In genomic region chr1:56160916-56161315, GRCh38 we compare ENCODE assay signal across 28 cellular contexts.
"Had no signal": no experiment of that assay in that cellular context is flagged by ENCODE, and none has a peak within 500 bp of the region (broad histone marks: within the 10 kb centered on the region; RNA-seq: fewer than 3 reads in every experiment).

No MANE protein-coding gene starts in this region.

- DNase-seq: activated B cell treated with CpG ODN at 0.5 μM for 24 hours; activated CD4-positive, alpha-beta T cell treated with anti-CD3 and anti-CD28 coated beads for 48 hours; activated CD4-positive, alpha-beta T cell treated with anti-CD3 and anti-CD28 coated beads, Interleukin-2, amount 50 U/mL, for 1 hour; activated CD4-positive, alpha-beta T cell treated with anti-CD3 and anti-CD28 coated beads, Interleukin-2, amount 50 U/mL, for 48 hours; activated CD8-positive, alpha-beta memory T cell treated with anti-CD3 and anti-CD28 coated beads for 24 hours; activated CD8-positive, alpha-beta T cell treated with anti-CD3 and anti-CD28 coated beads for 36 hours; activated effector memory CD4-positive, alpha-beta T cell treated with Interleukin-2 at 50 U/mL for 16 hours; activated gamma-delta T cell treated with Interleukin-2 at 50 U/mL for 16 hours; activated naive CD4-positive, alpha-beta T cell treated with anti-CD3 and anti-CD28 coated beads, Interleukin-2, amount 50 U/mL, for 16 hours; activated naive CD4-positive, alpha-beta T cell treated with Interleukin-2 at 50 U/mL for 16 hours; activated T-cell treated with anti-CD3 and anti-CD28 coated beads, Interleukin-2, amount 50 U/mL, for 4 hours; amniotic stem cell; anterior cingulate cortex; body of pancreas; central memory CD4-positive, alpha-beta T cell; cerebellar nuclear complex; colonic mucosa; effector CD8-positive, alpha-beta T cell; esophagus squamous epithelium; foreskin melanocyte; T-cell; T-helper 17 cell; T1000; WERI-Rb-1 had no signal

- H3K36me3 ChIP-seq: colonic mucosa, esophagus squamous epithelium, gastroesophageal sphincter, WERI-Rb-1 had no signal

- H3K27me3 ChIP-seq: body of pancreas, colonic mucosa, esophagus squamous epithelium, gastroesophageal sphincter had no signal

- H3K27ac ChIP-seq: body of pancreas, colonic mucosa, epithelial cell of prostate, esophagus squamous epithelium, gastroesophageal sphincter, WERI-Rb-1 had no signal

- H3K4me3 ChIP-seq: body of pancreas, colonic mucosa, esophagus squamous epithelium, gastroesophageal sphincter had no signal

- ATAC-seq: activated CD4-positive, CD25-positive, alpha-beta regulatory T cell treated with anti-CD3 and anti-CD28 coated beads, Interleukin-2, amount 50 U/mL, for 24 hours; activated CD8-positive, alpha-beta T cell treated with anti-CD3 and anti-CD28 coated beads for 36 hours; activated T-cell treated with anti-CD3 and anti-CD28 coated beads, Interleukin-2, amount 50 U/mL, for 4 hours; activated T-helper 17 cell treated with anti-CD3 and anti-CD28 coated beads, Interleukin-2, amount 50 U/mL, for 72 hours; body of pancreas; gastroesophageal sphincter; T-cell; T-helper 17 cell had no signal

- H3K4me1 ChIP-seq: body of pancreas, colonic mucosa, esophagus squamous epithelium, gastroesophageal sphincter had no signal

- H3K9me3 ChIP-seq: body of pancreas, colonic mucosa, esophagus squamous epithelium, gastroesophageal sphincter had no signal
